20 cellular contexts compared by ENCODE assay signal in the genomic region with DNA sequence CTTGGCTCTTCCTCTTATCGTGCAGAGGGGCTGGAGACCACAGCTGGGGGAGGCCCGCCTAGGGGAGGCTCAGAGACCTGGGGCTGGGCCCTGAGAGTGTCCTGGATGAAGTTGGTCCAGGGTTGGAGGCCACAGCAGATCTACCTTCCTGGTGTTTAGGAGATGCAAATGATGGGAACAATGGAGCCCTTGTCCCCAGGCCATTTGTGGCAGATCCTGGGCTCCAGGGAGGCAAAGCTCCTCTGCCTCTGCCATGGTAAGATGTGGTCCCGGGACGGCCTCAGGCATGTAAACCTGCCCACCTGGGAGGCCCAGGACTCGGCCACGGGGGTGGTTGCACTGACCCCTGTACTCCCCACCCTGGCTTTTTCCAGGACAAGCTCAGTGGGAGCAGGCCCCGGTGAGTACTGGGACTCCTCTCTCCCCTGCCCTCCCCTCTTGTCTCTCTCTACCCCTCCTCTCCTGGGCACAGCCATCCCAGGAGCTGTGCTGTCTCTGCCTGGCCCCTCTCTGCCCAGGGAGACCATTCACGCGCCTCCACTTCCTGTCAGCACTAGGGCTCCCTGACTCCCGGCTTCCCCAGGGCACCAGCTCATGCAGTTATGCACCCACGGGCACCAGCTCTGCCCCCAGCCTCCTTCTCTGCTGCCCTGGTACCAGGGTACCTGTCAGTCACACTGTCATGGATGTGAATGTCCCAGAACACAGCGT. TPM values are rescaled to one million over a fixed set of nuclear protein-coding genes. Genes with fewer than 3 reads are reported as not detected.
DNase-seq lines count a peak whose midpoint lies in the region; ATAC-seq lines count a peak whose summit lies in the region.
"Had no signal": no experiment of that assay in that cellular context is flagged by ENCODE, and none has a peak within 500 bp of the region (broad histone marks: within the 10 kb centered on the region; RNA-seq: fewer than 3 reads in every experiment).

No MANE protein-coding gene starts in this region.

- H3K36me3 Mint-ChIP-seq in T-helper 17 cell (ENCODE audit: low read depth) = no peaks in the 10 kb centered on the region
- H3K36me3 Mint-ChIP-seq: activated naive CD8-positive, alpha-beta T cell; type B pancreatic cell had no signal

- peaks cover 25% of the 10 kb centered on the region for H3K4me1 Mint-ChIP-seq in stimulated activated naive CD8-positive, alpha-beta T cell treated with anti-CD3 and anti-CD28 coated beads, Interleukin-15, amount 100 ng/mL, for 72 hours
- H3K4me1 Mint-ChIP-seq in T-helper 17 cell = peaks cover 4% of the 10 kb centered on the region

- H3K4me3 Mint-ChIP-seq in stimulated activated naive CD8-positive, alpha-beta T cell treated with anti-CD3 and anti-CD28 coated beads, Interleukin-15, amount 100 ng/mL, for 72 hours = no peak overlapping the region
- H3K4me3 Mint-ChIP-seq in T-helper 17 cell = no peak overlapping the region
- H3K4me3 Mint-ChIP-seq: activated naive CD8-positive, alpha-beta T cell; activated T-cell treated with anti-CD3 and anti-CD28 coated beads, Interleukin-2, amount 50 U/mL, for 72 hours; type B pancreatic cell had no signal

- ATAC-seq in stimulated activated naive CD8-positive, alpha-beta T cell treated with anti-CD3 and anti-CD28 coated beads, Interleukin-15, amount 100 ng/mL, for 72 hours = peak; percentile 29
- no peak for ATAC-seq in stimulated activated naive CD8-positive, alpha-beta T cell treated with anti-CD3 and anti-CD28 coated beads, Interleukin-15, Interleukin-2, amounts not matched to agents 100 U/mL and 50 U/mL, for 24 hours
- ATAC-seq in T-helper 17 cell = no peak
- ATAC-seq in GM18519 (IDR thresholded peaks at IDR 0.05; ENCODE audit: low FRiP score, unreplicated experiment) = no peak
- ATAC-seq in GM19452 (IDR thresholded peaks at IDR 0.05; ENCODE audit: unreplicated experiment) = no peak
- ATAC-seq in HG02678 (IDR thresholded peaks at IDR 0.05; ENCODE audit: unreplicated experiment) = no peak
- ATAC-seq: gastroesophageal sphincter had no signal

- no peaks in the 10 kb centered on the region for H3K9me3 ChIP-seq in T-helper 17 cell (ENCODE audit: control insufficient read depth, low read length, poor library complexity, severe bottlenecking)
- H3K9me3 ChIP-seq: gastroesophageal sphincter had no signal

- no peaks in the 10 kb centered on the region for H3K9me3 Mint-ChIP-seq in stimulated activated naive CD8-positive, alpha-beta T cell treated with anti-CD3 and anti-CD28 coated beads, Interleukin-15, amount 100 ng/mL, for 72 hours
- H3K9me3 Mint-ChIP-seq: activated T-cell treated with anti-CD3 and anti-CD28 coated beads, Interleukin-2, amount 50 U/mL, for 72 hours; type B pancreatic cell had no signal

- no peak overlapping the region for H3K27ac Mint-ChIP-seq in stimulated activated naive CD8-positive, alpha-beta T cell treated with anti-CD3 and anti-CD28 coated beads, Interleukin-15, amount 100 ng/mL, for 72 hours
- H3K27ac Mint-ChIP-seq in T-helper 17 cell = peak overlapping the region; percentile 29
- H3K27ac Mint-ChIP-seq: activated naive CD8-positive, alpha-beta T cell; activated T-cell treated with anti-CD3 and anti-CD28 coated beads, Interleukin-2, amount 50 U/mL, for 72 hours; type B pancreatic cell had no signal

- H3K27me3 Mint-ChIP-seq in stimulated activated naive CD8-positive, alpha-beta T cell treated with anti-CD3 and anti-CD28 coated beads, Interleukin-15, amount 100 ng/mL, for 72 hours = no peaks in the 10 kb centered on the region
- no peaks in the 10 kb centered on the region for H3K27me3 Mint-ChIP-seq in T-helper 17 cell
- H3K27me3 Mint-ChIP-seq: activated naive CD8-positive, alpha-beta T cell; type B pancreatic cell had no signal

- no peak for DNase-seq in stimulated activated naive CD8-positive, alpha-beta T cell treated with anti-CD3 and anti-CD28 coated beads, Interleukin-15, amount 100 ng/mL, for 72 hours
- DNase-seq in stimulated activated naive CD8-positive, alpha-beta T cell treated with anti-CD3 and anti-CD28 coated beads, Interleukin-15, Interleukin-2, amounts not matched to agents 100 U/mL and 50 U/mL, for 24 hours = no peak
- DNase-seq in T-helper 17 cell (no peak), mesenteric fat pad (ENCODE audit: low spot score) (peak; percentile 85), COR-L47 (lab: John Stamatoyannopoulos, UW) (no peak)
- DNase-seq: activated CD4-positive, alpha-beta T cell treated with anti-CD3 and anti-CD28 coated beads, Interleukin-2, amount 50 U/mL, for 48 hours; activated T-cell treated with anti-CD3 and anti-CD28 coated beads, Interleukin-2, amount 50 U/mL, for 72 hours; Calu3; MM.1S; NCI-H187; NCI-H345; RPMI8226; stimulated activated naive CD4-positive, alpha-beta T cell had no signal

RNA-seq across cellular contexts. Expression of a gene that starts 10.9 kb away (rescaled TPM):
- total RNA-seq in T-helper 17 cell (under 1 TPM; 0.26 to 0.40 TPM), mesenteric fat pad (not detected)
- total RNA-seq: bronchial epithelial cell, gastroesophageal sphincter had no signal

RNA-seq across cellular contexts. Expression of a gene that starts 19.2 kb away (rescaled TPM):
- total RNA-seq in T-helper 17 cell = 10 to 100 TPM; 51.6 to 90.3 TPM
- 124 TPM for total RNA-seq in mesenteric fat pad
